ENCODE assay signal across 8 cellular contexts in the genomic region with DNA sequence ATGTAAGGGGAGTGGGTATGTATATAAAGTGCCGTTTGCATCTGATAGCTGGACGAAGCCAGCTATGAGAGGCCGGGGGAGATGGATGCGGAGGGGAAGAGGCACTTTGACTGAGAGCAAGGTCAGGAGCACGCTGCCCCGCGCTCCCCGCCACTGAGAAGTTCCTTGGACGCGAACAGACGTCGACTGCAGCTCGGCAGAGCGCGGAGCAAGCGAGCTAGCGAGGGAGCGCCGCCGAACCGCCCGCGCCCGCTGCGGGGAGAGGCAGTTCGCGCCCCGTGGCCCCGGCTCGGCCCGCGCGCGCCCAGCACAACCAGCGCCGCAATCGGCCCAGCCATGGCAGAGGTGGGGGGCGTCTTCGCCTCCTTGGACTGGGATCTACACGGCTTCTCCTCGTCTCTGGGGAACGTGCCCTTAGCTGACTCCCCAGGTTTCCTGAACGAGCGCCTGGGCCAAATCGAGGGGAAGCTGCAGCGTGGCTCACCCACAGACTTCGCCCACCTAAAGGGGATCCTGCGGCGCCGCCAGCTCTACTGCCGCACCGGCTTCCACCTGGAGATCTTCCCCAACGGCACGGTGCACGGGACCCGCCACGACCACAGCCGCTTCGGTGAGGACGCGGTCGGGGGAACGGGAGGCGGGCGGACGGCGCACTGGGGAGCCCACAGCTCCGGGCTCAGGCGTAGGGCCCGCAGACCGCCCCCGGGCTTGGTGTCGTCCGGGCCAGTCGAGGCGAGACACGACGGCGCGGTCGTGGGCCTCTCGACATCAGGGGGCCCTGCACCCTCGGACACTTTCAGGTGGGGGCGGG. TPM values are rescaled to one million over a fixed set of nuclear protein-coding genes. Genes with fewer than 3 reads are reported as not detected.
DNase-seq lines count a peak whose midpoint lies in the region; ATAC-seq and TF ChIP-seq lines count a peak whose summit lies in the region.

A gene (plus strand): TSS at position 51 of the 811 bp plus-strand sequence. CDS start 286 bp downstream, at position 337.

- H3K4me3 ChIP-seq in GM06990 (replicated peaks; ENCODE audit: low read depth, low read length): peak within 1 kb of the TSS; percentile 40
- peak within 1 kb of the TSS; percentile 42 for H3K4me3 ChIP-seq in rectal smooth muscle tissue (ENCODE audit: low read length)

- TF ChIP-seq CTCF in GM06990 (IDR thresholded peaks at IDR 0.05; ENCODE audit: insufficient read depth, low read length, poor library complexity, severe bottlenecking): no peak

- intact Hi-C loops in Right ventricle myocardium superior (cut with DNase I): no loop called here

- H3K4me1 ChIP-seq in rectal smooth muscle tissue (ENCODE audit: control insufficient read depth, insufficient read depth, low read length): no peaks in the 10 kb centered on the region

- no peak within 1 kb of the TSS for H3K9ac ChIP-seq in rectal smooth muscle tissue (ENCODE audit: low read length)

- ATAC-seq in Right ventricle myocardium superior (ENCODE audit: poor library complexity): peak; percentile 52
- ATAC-seq in HG02571 (IDR thresholded peaks at IDR 0.05; ENCODE audit: unreplicated experiment): no peak
- no peak for ATAC-seq in HG02870 (IDR thresholded peaks at IDR 0.05; ENCODE audit: unreplicated experiment)

- DNase-seq in GM06990 (ENCODE audit: extremely low read depth, insufficient read length) (no peak), Right ventricle myocardium superior (no peak), NCI-H510A (lab: John Stamatoyannopoulos, UW) (no peak), SIG-M5 treated with dmso at 0.1 percent for 504 hours (lab: John Stamatoyannopoulos, UW; ENCODE audit: unreplicated experiment) (no peak)
- peak; percentile 50 for DNase-seq in activated CD8-positive, alpha-beta memory T cell treated with anti-CD3 and anti-CD28 coated beads, Interleukin-2, amount 50 U/mL, for 48 hours

- H3K27me3 ChIP-seq in GM06990 (replicated peaks; ENCODE audit: control insufficient read depth, insufficient read depth, low read length) (no peaks in the 10 kb centered on the region; the same call in 1 of the 2 replicates), rectal smooth muscle tissue (ENCODE audit: control insufficient read depth, insufficient read depth, low read length) (peaks cover 3% of the 10 kb centered on the region)

- no peak within 1 kb of the TSS for H3K27ac ChIP-seq in rectal smooth muscle tissue (ENCODE audit: low read depth, low read length)

- H3K36me3 ChIP-seq in GM06990 (ENCODE audit: control insufficient read depth, insufficient read depth, low read length) (no peaks in the 10 kb centered on the region), rectal smooth muscle tissue (ENCODE audit: control insufficient read depth, insufficient read depth, low read length) (no peaks in the 10 kb centered on the region)

RNA-seq across cellular contexts. Expression of the gene that starts here (rescaled TPM):
- total RNA-seq in Right ventricle myocardium superior: not detected

Comparison
In these comparisons a context has a peak if more than half of its experiments do, and no peak if none do; other contexts are left out.
1. Peak in ATAC-seq in Right ventricle myocardium superior; RNA of the gene not detected or under 1 TPM.